10 cellular contexts compared by ENCODE assay signal in genomic region chr15:55288006-55288717, GRCh38. TPM values are rescaled to one million over a fixed set of nuclear protein-coding genes. Genes with fewer than 3 reads are reported as not detected.
DNase-seq lines count a peak whose midpoint lies in the region; ATAC-seq and TF ChIP-seq lines count a peak whose summit lies in the region.
"Had no signal": no experiment of that assay in that cellular context is flagged by ENCODE, and none has a peak within 500 bp of the region (broad histone marks: within the 10 kb centered on the region; RNA-seq: fewer than 3 reads in every experiment).

No MANE protein-coding gene starts in this region.

- H3K9me3 Mint-ChIP-seq in activated CD4-positive, alpha-beta T cell treated with anti-CD3 and anti-CD28 coated beads, Interleukin-2, amount 10 ng/mL, durations not matched to agents 7 days and 5 days = no peaks in the 10 kb centered on the region
- H3K9me3 Mint-ChIP-seq in activated naive CD8-positive, alpha-beta T cell (ENCODE audit: low read depth) = no peaks in the 10 kb centered on the region

- H3K9me3 ChIP-seq in left lung (no peaks in the 10 kb centered on the region), thoracic aorta (no peaks in the 10 kb centered on the region)

- peaks cover 19% of the 10 kb centered on the region for H3K36me3 Mint-ChIP-seq in activated CD4-positive, alpha-beta T cell treated with anti-CD3 and anti-CD28 coated beads, Interleukin-2, amount 10 ng/mL, durations not matched to agents 7 days and 5 days (ENCODE audit: low read depth)
- peaks cover 11% of the 10 kb centered on the region for H3K36me3 Mint-ChIP-seq in activated naive CD8-positive, alpha-beta T cell

- H3K4me3 ChIP-seq in left lung (peak overlapping the region; percentile 83 to 91), thoracic aorta (peak overlapping the region; percentile 96)

- peaks cover 56% of the 10 kb centered on the region for H3K4me1 Mint-ChIP-seq in activated CD4-positive, alpha-beta T cell treated with anti-CD3 and anti-CD28 coated beads, Interleukin-2, amount 10 ng/mL, durations not matched to agents 7 days and 5 days
- peaks cover 57% of the 10 kb centered on the region for H3K4me1 Mint-ChIP-seq in activated naive CD8-positive, alpha-beta T cell (ENCODE audit: low read depth)

- peak overlapping the region; percentile 96 to 99 for H3K27ac ChIP-seq in left lung
- peak overlapping the region; percentile 97 to 98 for H3K27ac ChIP-seq in thoracic aorta

- peak overlapping the region; percentile 95 for H3K27ac Mint-ChIP-seq in activated CD4-positive, alpha-beta T cell treated with anti-CD3 and anti-CD28 coated beads, Interleukin-2, amount 10 ng/mL, durations not matched to agents 7 days and 5 days
- peak overlapping the region; percentile 96 for H3K27ac Mint-ChIP-seq in activated naive CD8-positive, alpha-beta T cell

- POLR2A ChIA-PET in activated CD4-positive, alpha-beta T cell treated with anti-CD3 and anti-CD28 coated beads, Interleukin-2, amount 10 ng/mL, durations not matched to agents 7 days and 5 days (lab: Charles Lee) = no interaction called here

- CTCF ChIA-PET in activated CD4-positive, alpha-beta T cell treated with anti-CD3 and anti-CD28 coated beads, Interleukin-2, amount 10 ng/mL, durations not matched to agents 7 days and 5 days (lab: Charles Lee) = interaction anchor here (0.6 to 1.7 kb wide), 6 partner anchors 31 to 509 kb away, joined by 3 to 5 read pairs (median 4); partner anchors contain the start of genes PIGB and PIGBOS1

- TF ChIP-seq CTCF in left lung (IDR thresholded peaks at IDR 0.05) = no peak
- no peak for TF ChIP-seq CTCF in thoracic aorta (IDR thresholded peaks at IDR 0.05)

- peak overlapping the region; percentile 93 for H3K4me3 Mint-ChIP-seq in activated CD4-positive, alpha-beta T cell treated with anti-CD3 and anti-CD28 coated beads, Interleukin-2, amount 10 ng/mL, durations not matched to agents 7 days and 5 days
- H3K4me3 Mint-ChIP-seq in activated naive CD8-positive, alpha-beta T cell = peak overlapping the region; percentile 94

- H3K4me1 ChIP-seq in left lung = peaks cover 17 to 70% of the 10 kb centered on the region in 2 donors
- peaks cover 8 to 45% of the 10 kb centered on the region in 2 donors for H3K4me1 ChIP-seq in thoracic aorta (ENCODE audit: control insufficient read depth in 1 of 2, low read depth in 2 of 2)
- H3K4me1 ChIP-seq: parathyroid adenoma had no signal

- peak; percentile 9 for ATAC-seq in left lung
- ATAC-seq in thoracic aorta (ENCODE audit: insufficient number of reproducible peaks, low FRiP score, low read depth) = no peak
- no peak for ATAC-seq in GM18907 (IDR thresholded peaks at IDR 0.05; ENCODE audit: unreplicated experiment)
- no peak for ATAC-seq in HG02870 (IDR thresholded peaks at IDR 0.05; ENCODE audit: unreplicated experiment)
- ATAC-seq in HG03280 (IDR thresholded peaks at IDR 0.05; ENCODE audit: unreplicated experiment) = no peak

- H3K27me3 ChIP-seq in left lung (no peaks in the 10 kb centered on the region), thoracic aorta (replicated peaks; ENCODE audit: insufficient read depth) (no peaks in the 10 kb centered on the region)

- intact Hi-C loops in left lung (cut with DNase I) = no loop called here

- no peaks in the 10 kb centered on the region for H3K36me3 ChIP-seq in left lung
- H3K36me3 ChIP-seq in thoracic aorta = no peaks in the 10 kb centered on the region

- no peaks in the 10 kb centered on the region for H3K27me3 Mint-ChIP-seq in activated CD4-positive, alpha-beta T cell treated with anti-CD3 and anti-CD28 coated beads, Interleukin-2, amount 10 ng/mL, durations not matched to agents 7 days and 5 days
- H3K27me3 Mint-ChIP-seq in activated naive CD8-positive, alpha-beta T cell = no peaks in the 10 kb centered on the region

- no peak for DNase-seq in activated CD4-positive, alpha-beta T cell treated with anti-CD3 and anti-CD28 coated beads, Interleukin-2, amount 10 ng/mL, durations not matched to agents 7 days and 5 days
- DNase-seq in activated CD4-positive, alpha-beta T cell treated with anti-CD3 and anti-CD28 coated beads, Interleukin-2, amount 50 U/mL, for 1 hour = no peak
- DNase-seq in left lung = no peak
- no peak for DNase-seq in thoracic aorta (ENCODE audit: low spot score)
- DNase-seq: KBM-7 had no signal

RNA-seq across cellular contexts. Expression of gene RAB27A, which starts 1.5 kb away (rescaled TPM):
- total RNA-seq in activated CD4-positive, alpha-beta T cell treated with anti-CD3 and anti-CD28 coated beads, Interleukin-2, amount 10 ng/mL, durations not matched to agents 7 days and 5 days = 10 to 100 TPM; 63.4 to 65.8 TPM
- total RNA-seq in left lung (10 to 100 TPM; 58.1 to 85.7 TPM), thoracic aorta (10 to 100 TPM; 21.0 to 40.7 TPM)

RNA-seq across cellular contexts. Expression of gene PIGBOS1, which starts 30.8 kb away (rescaled TPM):
- total RNA-seq in activated CD4-positive, alpha-beta T cell treated with anti-CD3 and anti-CD28 coated beads, Interleukin-2, amount 10 ng/mL, durations not matched to agents 7 days and 5 days = 10 to 100 TPM; 11.0 to 11.4 TPM
- total RNA-seq in left lung = 10 to 100 TPM in 1 of 2 donors, 1 to 10 TPM in 1; 9.8 to 12.7 TPM
- total RNA-seq in thoracic aorta = 10 to 100 TPM in 1 of 2 donors, 1 to 10 TPM in 1; 5.8 to 20.2 TPM

RNA-seq across cellular contexts. Expression of gene PIGB, which starts 30.9 kb away (rescaled TPM):
- total RNA-seq in activated CD4-positive, alpha-beta T cell treated with anti-CD3 and anti-CD28 coated beads, Interleukin-2, amount 10 ng/mL, durations not matched to agents 7 days and 5 days = 10 to 100 TPM; 22.2 to 23.4 TPM
- total RNA-seq in left lung (10 to 100 TPM; 13.6 to 17.6 TPM), thoracic aorta (10 to 100 TPM in 1 of 2 donors, 1 to 10 TPM in 1; 6.6 to 26.7 TPM)
